8 cellular contexts compared by ENCODE assay signal in genomic region chr5:58901271-58901670, GRCh38.
"Had no signal": no experiment of that assay in that cellular context is flagged by ENCODE, and none has a peak within 500 bp of the region (broad histone marks: within the 10 kb centered on the region; RNA-seq: fewer than 3 reads in every experiment).

No MANE protein-coding gene starts in this region.

- H2AFZ ChIP-seq: GM23248 had no signal

- FAIRE-seq: HepG2 had no signal

- H3K4me3 ChIP-seq: GM23248 had no signal

- H3K27ac ChIP-seq: GM23248, HL-60, KMS-11 had no signal

- DNase-seq: GM23248, GOT3, H9, HCEC 1CT, KBM-7 had no signal

- ATAC-seq: HepG2 had no signal

- H3K4me2 ChIP-seq: KMS-11 had no signal

- H3K9ac ChIP-seq: GM23248, KMS-11 had no signal
